ENCODE assay signal across 18 cellular contexts in the genomic region with DNA sequence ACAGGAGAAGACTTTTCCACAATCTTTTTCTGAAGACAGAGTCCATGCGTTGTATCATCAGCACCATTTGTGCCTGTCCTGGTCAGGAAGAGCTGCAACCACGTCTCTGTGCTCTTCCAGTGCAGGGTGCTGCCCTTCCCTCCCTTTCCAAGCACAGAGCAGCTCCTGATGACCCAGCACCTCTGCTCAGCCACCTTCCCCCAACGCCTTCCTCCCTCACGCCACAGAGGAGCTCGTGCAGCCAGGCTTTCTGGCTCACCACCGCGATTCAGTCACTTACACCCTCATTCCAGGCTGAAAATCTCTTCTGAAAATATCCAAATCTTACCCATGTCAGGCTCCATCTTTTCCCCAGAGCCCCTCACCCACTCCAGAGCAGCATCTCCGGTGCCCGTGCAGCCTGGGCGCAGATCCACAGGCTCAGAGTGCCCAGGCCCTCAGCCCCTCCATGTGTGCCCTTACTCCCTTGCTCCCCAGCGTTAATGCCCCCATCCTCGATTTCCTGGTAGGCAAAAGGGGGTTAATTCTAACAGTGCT.
"Had no signal": no experiment of that assay in that cellular context is flagged by ENCODE, and none has a peak within 500 bp of the region (broad histone marks: within the 10 kb centered on the region; RNA-seq: fewer than 3 reads in every experiment).

No MANE protein-coding gene starts in this region.

- H3K27ac Mint-ChIP-seq: endodermal cell; naive thymus-derived CD4-positive, alpha-beta T cell; stimulated activated memory B cell treated with anti-CD40 and anti-IgM and Interleukin-4, amounts not matched to agents 10 μg/mL and 1 μg/mL and 100 μg/mL, for 72 hours; stimulated activated naive CD8-positive, alpha-beta T cell treated with anti-CD3 and anti-CD28 coated beads, Interleukin-15, Interleukin-2, amounts not matched to agents 100 ng/mL and 50 ng/mL, for 24 hours had no signal

- H3K4me1 ChIP-seq: foreskin keratinocyte had no signal

- H3K9me3 ChIP-seq: tibial artery, upper lobe of left lung, uterus had no signal

- H3K4me3 ChIP-seq: coronary artery, smooth muscle cell, tibial artery, upper lobe of left lung, uterus had no signal

- H3K4me3 Mint-ChIP-seq: endodermal cell; stimulated activated memory B cell treated with anti-CD40 and anti-IgM and Interleukin-4, amounts not matched to agents 10 μg/mL and 1 μg/mL and 100 μg/mL, for 72 hours; stimulated activated naive CD8-positive, alpha-beta T cell treated with anti-CD3 and anti-CD28 coated beads, Interleukin-15, Interleukin-2, amounts not matched to agents 100 ng/mL and 50 ng/mL, for 24 hours had no signal

- H3K27me3 ChIP-seq: foreskin keratinocyte, tibial artery, upper lobe of left lung, uterus had no signal

- H3K36me3 ChIP-seq: upper lobe of left lung, uterus had no signal

- DNase-seq: effector CD4-positive, alpha-beta T cell; endodermal cell; erythroblast; foreskin keratinocyte; hippocampal formation; kidney glomerular epithelial cell; mammary epithelial cell; naive thymus-derived CD4-positive, alpha-beta T cell; occipital lobe; right cardiac atrium; stimulated activated CD4-positive, alpha-beta T cell treated with anti-CD3 and anti-CD28 coated beads, Interleukin-4, amount 100 ng/mL, for 24 hours; upper lobe of left lung; uterus had no signal

- H3K9me3 Mint-ChIP-seq: endodermal cell; stimulated activated memory B cell treated with anti-CD40 and anti-IgM and Interleukin-4, amounts not matched to agents 10 μg/mL and 1 μg/mL and 100 μg/mL, for 72 hours; stimulated activated naive CD8-positive, alpha-beta T cell treated with anti-CD3 and anti-CD28 coated beads, Interleukin-15, Interleukin-2, amounts not matched to agents 100 ng/mL and 50 ng/mL, for 24 hours had no signal

- ATAC-seq: foreskin keratinocyte; naive thymus-derived CD4-positive, alpha-beta T cell; right cardiac atrium; stimulated activated memory B cell treated with anti-CD40 and anti-IgM and Interleukin-4, amounts not matched to agents 10 μg/mL and 1 μg/mL and 100 μg/mL, for 72 hours had no signal

- H3K36me3 Mint-ChIP-seq: naive thymus-derived CD4-positive, alpha-beta T cell; stimulated activated memory B cell treated with anti-CD40 and anti-IgM and Interleukin-4, amounts not matched to agents 10 μg/mL and 1 μg/mL and 100 μg/mL, for 72 hours had no signal
